Comparison of ENCODE assay signal across 10 cellular contexts in the genomic region with DNA sequence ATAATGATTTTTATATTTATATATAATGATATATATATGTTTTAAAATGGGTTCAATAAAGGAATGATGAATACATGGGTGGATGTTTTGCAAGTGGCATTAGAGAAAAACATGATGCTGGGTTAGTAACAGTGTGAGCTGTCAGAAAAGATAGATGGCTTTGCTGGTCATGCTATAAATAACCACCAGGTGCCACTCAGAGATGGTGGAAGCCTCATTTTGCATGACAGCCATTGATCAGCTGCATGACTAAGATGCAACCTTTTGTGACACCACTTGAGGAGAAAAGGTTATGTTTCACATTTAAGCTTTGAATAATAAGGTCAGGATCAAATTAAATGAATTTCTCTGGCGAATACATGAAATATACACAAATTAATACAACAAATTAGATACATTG.
DNase-seq lines count a peak whose midpoint lies in the region; ATAC-seq and TF ChIP-seq lines count a peak whose summit lies in the region.
"Had no signal": no experiment of that assay in that cellular context is flagged by ENCODE, and none has a peak within 500 bp of the region (broad histone marks: within the 10 kb centered on the region; RNA-seq: fewer than 3 reads in every experiment).

No MANE protein-coding gene starts in this region.

- H3K27me3 Mint-ChIP-seq in activated CD4-positive, alpha-beta T cell treated with anti-CD3 and anti-CD28 coated beads for 36 hours, result no peaks in the 10 kb centered on the region
- H3K27me3 Mint-ChIP-seq in activated CD4-positive, alpha-beta T cell treated with anti-CD3 and anti-CD28 coated beads, Interleukin-2, amount 10 ng/mL, durations not matched to agents 24 days and 14 days, result no peaks in the 10 kb centered on the region
- H3K27me3 Mint-ChIP-seq in CD8-positive, alpha-beta memory T cell, result no peaks in the 10 kb centered on the region

- no peak overlapping the region for H3K4me3 Mint-ChIP-seq in activated CD4-positive, alpha-beta T cell treated with anti-CD3 and anti-CD28 coated beads for 36 hours
- H3K4me3 Mint-ChIP-seq in activated CD4-positive, alpha-beta T cell treated with anti-CD3 and anti-CD28 coated beads, Interleukin-2, amount 10 ng/mL, durations not matched to agents 24 days and 14 days, result no peak overlapping the region
- no peak overlapping the region for H3K4me3 Mint-ChIP-seq in CD8-positive, alpha-beta memory T cell

- 33% methylated on average over 1 of the region's 1 CpG for WGBS in smooth muscle cell (ENCODE audit: low lambda C conversion rate)
- 34 to 47% methylated on average over 1 of the region's 1 CpG for WGBS in esophagus squamous epithelium, 2 donors

- CTCF ChIA-PET in activated CD4-positive, alpha-beta T cell treated with anti-CD3 and anti-CD28 coated beads for 36 hours (lab: Charles Lee), result interaction anchor here (0.8 kb wide), 1 partner anchor 59 kb away, joined by 4 read pairs; no protein-coding TSS in a partner anchor
- CTCF ChIA-PET in CD8-positive, alpha-beta memory T cell (lab: Charles Lee), result no interaction called here

- intact Hi-C loops in activated CD4-positive, alpha-beta T cell treated with anti-CD3 and anti-CD28 coated beads for 36 hours (cut with DNase I, micrococcal nuclease), result loop anchor here in 1 of 2 experiments (10.0 kb wide), 1 partner anchor 732 kb away; no protein-coding TSS in a partner anchor
- intact Hi-C loops in activated CD4-positive, alpha-beta T cell treated with anti-CD3 and anti-CD28 coated beads, Interleukin-2, amount 10 ng/mL, durations not matched to agents 24 days and 14 days (cut with micrococcal nuclease), result no loop called here
- intact Hi-C loops in esophagus squamous epithelium (cut with DNase I), result no loop called here

- H3K9ac ChIP-seq in smooth muscle cell (ENCODE audit: low read depth), result no peak overlapping the region

- H3F3A ChIP-seq in smooth muscle cell (ENCODE audit: low read depth), result no peaks in the 10 kb centered on the region

- H3K9me3 ChIP-seq in smooth muscle cell (replicated peaks; ENCODE audit: low read depth) (no peaks in the 10 kb centered on the region), esophagus squamous epithelium (no peaks in the 10 kb centered on the region)
- no peaks in the 10 kb centered on the region for H3K9me3 ChIP-seq in CD8-positive, alpha-beta memory T cell (ENCODE audit: low read length)

- no peak overlapping the region for H3K4me2 ChIP-seq in smooth muscle cell

- H3K9me3 Mint-ChIP-seq in activated CD4-positive, alpha-beta T cell treated with anti-CD3 and anti-CD28 coated beads for 36 hours (ENCODE audit: low read depth), result no peaks in the 10 kb centered on the region
- no peaks in the 10 kb centered on the region for H3K9me3 Mint-ChIP-seq in activated CD4-positive, alpha-beta T cell treated with anti-CD3 and anti-CD28 coated beads, Interleukin-2, amount 10 ng/mL, durations not matched to agents 24 days and 14 days
- peaks cover 3 to 14% (median 11%) of the 10 kb centered on the region in 5 donors for H3K9me3 Mint-ChIP-seq in CD8-positive, alpha-beta memory T cell

- no peaks in the 10 kb centered on the region for H3K4me1 ChIP-seq in smooth muscle cell (ENCODE audit: low read depth)
- no peaks in the 10 kb centered on the region for H3K4me1 ChIP-seq in CD8-positive, alpha-beta memory T cell (ENCODE audit: insufficient read depth, low read length)
- H3K4me1 ChIP-seq in esophagus squamous epithelium, result no peaks in the 10 kb centered on the region

- DNase-seq in activated CD4-positive, alpha-beta T cell treated with anti-CD3 and anti-CD28 coated beads for 36 hours, result peak; percentile 10
- DNase-seq in activated CD4-positive, alpha-beta T cell treated with anti-CD3 and anti-CD28 coated beads, Interleukin-2, amount 10 ng/mL, durations not matched to agents 24 days and 14 days, result no peak
- DNase-seq in SK-N-DZ (ENCODE audit: low spot score), result peak; percentile 11
- DNase-seq in smooth muscle cell (lab: John Stamatoyannopoulos, UW; ENCODE audit: unreplicated experiment), result no peak
- no peak for DNase-seq in CD8-positive, alpha-beta memory T cell
- no peak for DNase-seq in esophagus squamous epithelium (lab: John Stamatoyannopoulos, UW)
- DNase-seq in activated gamma-delta T cell (lab: John Stamatoyannopoulos, UW), result no peak
- DNase-seq: amniotic stem cell, HCEC 1CT had no signal

- H3K27ac Mint-ChIP-seq in activated CD4-positive, alpha-beta T cell treated with anti-CD3 and anti-CD28 coated beads for 36 hours, result no peak overlapping the region
- no peak overlapping the region for H3K27ac Mint-ChIP-seq in activated CD4-positive, alpha-beta T cell treated with anti-CD3 and anti-CD28 coated beads, Interleukin-2, amount 10 ng/mL, durations not matched to agents 24 days and 14 days
- H3K27ac Mint-ChIP-seq in CD8-positive, alpha-beta memory T cell, result no peak overlapping the region

- H3K27me3 ChIP-seq in smooth muscle cell (ENCODE audit: low read depth) (no peaks in the 10 kb centered on the region), esophagus squamous epithelium (no peaks in the 10 kb centered on the region)
- no peaks in the 10 kb centered on the region for H3K27me3 ChIP-seq in CD8-positive, alpha-beta memory T cell (ENCODE audit: insufficient read depth, low read length, poor library complexity, severe bottlenecking)

- peak; percentile 9 for TF ChIP-seq CTCF in smooth muscle cell (IDR thresholded peaks at IDR 0.05; ENCODE audit: borderline replicate concordance, insufficient read depth, poor library complexity, severe bottlenecking)
- TF ChIP-seq CTCF in esophagus squamous epithelium (IDR thresholded peaks at IDR 0.05), result no peak

- no peaks in the 10 kb centered on the region for H3K36me3 Mint-ChIP-seq in activated CD4-positive, alpha-beta T cell treated with anti-CD3 and anti-CD28 coated beads for 36 hours (ENCODE audit: low read depth)
- H3K36me3 Mint-ChIP-seq in activated CD4-positive, alpha-beta T cell treated with anti-CD3 and anti-CD28 coated beads, Interleukin-2, amount 10 ng/mL, durations not matched to agents 24 days and 14 days (ENCODE audit: low read depth), result no peaks in the 10 kb centered on the region
- no peaks in the 10 kb centered on the region for H3K36me3 Mint-ChIP-seq in CD8-positive, alpha-beta memory T cell

- no peaks in the 10 kb centered on the region for H3K79me2 ChIP-seq in smooth muscle cell (ENCODE audit: low read depth)

- H3K36me3 ChIP-seq in smooth muscle cell (ENCODE audit: low read depth), result no peaks in the 10 kb centered on the region
- H3K36me3 ChIP-seq in CD8-positive, alpha-beta memory T cell (ENCODE audit: insufficient read depth, low read length), result no peaks in the 10 kb centered on the region
- H3K36me3 ChIP-seq in esophagus squamous epithelium, result no peaks in the 10 kb centered on the region

- no peaks in the 10 kb centered on the region for H3K4me1 Mint-ChIP-seq in activated CD4-positive, alpha-beta T cell treated with anti-CD3 and anti-CD28 coated beads for 36 hours
- no peaks in the 10 kb centered on the region for H3K4me1 Mint-ChIP-seq in activated CD4-positive, alpha-beta T cell treated with anti-CD3 and anti-CD28 coated beads, Interleukin-2, amount 10 ng/mL, durations not matched to agents 24 days and 14 days
- H3K4me1 Mint-ChIP-seq in CD8-positive, alpha-beta memory T cell, result no peaks in the 10 kb centered on the region

- H3K27ac ChIP-seq in smooth muscle cell (ENCODE audit: low read depth) (no peak overlapping the region), esophagus squamous epithelium (no peak overlapping the region)
- no peak overlapping the region for H3K27ac ChIP-seq in CD8-positive, alpha-beta memory T cell (ENCODE audit: low read depth, low read length)

- no peak for ATAC-seq in activated CD4-positive, alpha-beta T cell treated with anti-CD3 and anti-CD28 coated beads for 36 hours
- ATAC-seq in HG03442 (IDR thresholded peaks at IDR 0.05; ENCODE audit: unreplicated experiment), result peak; percentile 61

- POLR2A ChIA-PET in activated CD4-positive, alpha-beta T cell treated with anti-CD3 and anti-CD28 coated beads for 36 hours (lab: Charles Lee), result no interaction called here
- POLR2A ChIA-PET in CD8-positive, alpha-beta memory T cell (lab: Charles Lee), result no interaction called here

- H2AFZ ChIP-seq in smooth muscle cell (ENCODE audit: low read depth), result no peak overlapping the region

- H3K4me3 ChIP-seq in smooth muscle cell (no peak overlapping the region), esophagus squamous epithelium (no peak overlapping the region)
- H3K4me3 ChIP-seq in CD8-positive, alpha-beta memory T cell (ENCODE audit: low read length), result no peak overlapping the region

- H4K20me1 ChIP-seq in smooth muscle cell (ENCODE audit: low read depth), result no peaks in the 10 kb centered on the region

- no peak for TF ChIP-seq POLR2A in esophagus squamous epithelium (IDR thresholded peaks at IDR 0.05)

Comparison
In these comparisons a context has a peak if more than half of its experiments do, and no peak if none do; other contexts are left out.
1. DNase-seq: peak in activated CD4-positive, alpha-beta T cell treated with anti-CD3 and anti-CD28 coated beads for 36 hours (single experiment) and SK-N-DZ (single experiment); none in activated CD4-positive, alpha-beta T cell treated with anti-CD3 and anti-CD28 coated beads, Interleukin-2, amount 10 ng/mL, durations not matched to agents 24 days and 14 days (single experiment), smooth muscle cell (single experiment), CD8-positive, alpha-beta memory T cell (0 of 5), esophagus squamous epithelium (single experiment) and activated gamma-delta T cell (single experiment).